In the genomic region with DNA sequence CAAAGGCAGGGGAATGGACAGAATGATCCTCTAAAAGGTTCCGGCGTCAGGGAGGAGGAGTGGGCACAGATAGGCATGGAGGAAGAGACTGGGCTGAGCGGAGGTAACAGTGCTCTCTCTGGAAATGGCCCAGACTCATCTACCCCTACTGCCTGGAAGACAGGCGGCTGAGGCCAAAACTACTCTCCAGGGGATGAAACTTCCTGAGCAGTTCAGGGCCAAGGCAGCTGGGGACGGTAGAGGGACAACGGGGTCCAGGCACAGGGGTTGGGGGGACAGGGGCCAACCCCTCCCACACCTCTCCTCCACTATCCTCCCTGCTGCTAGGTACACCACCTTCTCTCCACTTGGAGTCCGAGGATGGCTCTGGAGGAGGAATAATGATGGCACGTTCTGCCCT, we compare ENCODE assay signal across 21 cellular contexts.
DNase-seq lines count a peak whose midpoint lies in the region; ATAC-seq, FAIRE-seq and TF ChIP-seq lines count a peak whose summit lies in the region.
"Had no signal": no experiment of that assay in that cellular context is flagged by ENCODE, and none has a peak within 500 bp of the region (broad histone marks: within the 10 kb centered on the region; RNA-seq: fewer than 3 reads in every experiment).

No MANE protein-coding gene starts in this region.

- no peak overlapping the region for H2BK5ac ChIP-seq in mesendoderm (ENCODE audit: low read length)

- no peak overlapping the region for H3K9ac ChIP-seq in mammary epithelial cell (ENCODE audit: insufficient read depth, low read length)
- no peak overlapping the region for H3K9ac ChIP-seq in HepG2 (ENCODE audit: insufficient read depth, low read depth, low read length)
- H3K9ac ChIP-seq in smooth muscle cell (ENCODE audit: low read depth) = no peak overlapping the region
- H3K9ac ChIP-seq in mesendoderm (ENCODE audit: low read length) = no peak overlapping the region

- H3K4me3 ChIP-seq in breast epithelium (no peak overlapping the region), mammary epithelial cell (replicated peaks in 1 of 3; ENCODE audit: insufficient read depth in 1 of 3, low read depth in 2 of 3, low read length in 3 of 3) (no peak overlapping the region), HepG2 (replicated peaks in 1 of 3; ENCODE audit: insufficient read depth in 1 of 3, low read depth in 2 of 3, low read length in 3 of 3) (no peak overlapping the region), smooth muscle cell (no peak overlapping the region), uterus (no peak overlapping the region), mesendoderm (ENCODE audit: low read length) (no peak overlapping the region)
- H3K4me3 ChIP-seq: PC-9 had no signal

- H3K56ac ChIP-seq in mesendoderm (ENCODE audit: low read length) = no peak overlapping the region

- peaks cover 33 to 59% of the 10 kb centered on the region in 2 donors for H3K4me1 ChIP-seq in breast epithelium
- H3K4me1 ChIP-seq in mammary epithelial cell (ENCODE audit: insufficient read depth, low read length) = no peaks in the 10 kb centered on the region
- H3K4me1 ChIP-seq in HepG2 (ENCODE audit: insufficient read depth, low read length) = peaks cover 84% of the 10 kb centered on the region
- no peaks in the 10 kb centered on the region for H3K4me1 ChIP-seq in smooth muscle cell (ENCODE audit: low read depth)
- peaks cover 46 to 73% of the 10 kb centered on the region in 2 donors for H3K4me1 ChIP-seq in uterus
- peaks cover 8% of the 10 kb centered on the region for H3K4me1 ChIP-seq in mesendoderm (ENCODE audit: control insufficient read depth, low read depth, low read length)

- no peaks in the 10 kb centered on the region for H3K79me1 ChIP-seq in mesendoderm (ENCODE audit: low read length)

- no peak overlapping the region for H2BK15ac ChIP-seq in mesendoderm (replicated peaks; ENCODE audit: low read depth)

- 84% methylated on average over 8 of the region's 8 CpGs for WGBS in mammary epithelial cell (ENCODE audit: low coverage, missing lambda C conversion rate)
- WGBS in HepG2 (ENCODE audit: low lambda C conversion rate) = 88% methylated on average over 8 of the region's 8 CpGs
- WGBS in smooth muscle cell (ENCODE audit: low lambda C conversion rate) = 88% methylated on average over 8 of the region's 8 CpGs
- no CpG with 5 or more reads among the region's 8 CpGs for WGBS in mesendoderm (ENCODE audit: extremely low coverage, insufficient coverage, low lambda C conversion rate)

- TF ChIP-seq POLR2A in breast epithelium (IDR thresholded peaks at IDR 0.05) (no peak), HepG2 (IDR thresholded peaks at IDR 0.05; ENCODE audit: insufficient read depth in 1 of 2, low read depth in 2 of 2, low read length in 2 of 2) (no peak), uterus (IDR thresholded peaks at IDR 0.05) (no peak)

- no peak overlapping the region for H3K18ac ChIP-seq in mesendoderm (ENCODE audit: low read length)

- no TSS peak for BruUV-seq in mammary epithelial cell (replicated peaks; lab: Mats Ljungman, UMichigan)
- BruUV-seq in HepG2 (replicated peaks; lab: Mats Ljungman, UMichigan) = no TSS peak

- H2AFZ ChIP-seq in mammary epithelial cell (ENCODE audit: low read depth, low read length) (no peak overlapping the region), HepG2 (ENCODE audit: low read length) (no peak overlapping the region), smooth muscle cell (ENCODE audit: low read depth) (no peak overlapping the region)
- H2AFZ ChIP-seq: PC-9 had no signal

- CTCF ChIA-PET in mammary epithelial cell (lab: Charles Lee; ENCODE audit: low non-redundant PET) = no interaction called here
- CTCF ChIA-PET in HepG2 (lab: Yijun Ruan, JAX; ENCODE audit: low intra/inter-chr PET ratio, low total read pairs) = interaction anchor here (1.5 kb wide), 1 partner anchor 19 kb away, joined by 5 read pairs; no protein-coding TSS in a partner anchor

- intact Hi-C loops in breast epithelium (cut with DNase I; ENCODE audit: low total_unique reads) (no loop called here), mammary epithelial cell (cut with micrococcal nuclease) (no loop called here), HepG2 (cut with micrococcal nuclease; ENCODE audit: unreplicated experiment) (no loop called here), uterus (cut with DNase I; ENCODE audit: low total_unique reads) (no loop called here)

- no peak for TF ChIP-seq RAD21 in HepG2 (CRISPR knock-in tag; IDR thresholded peaks at IDR 0.05)

- H3F3A ChIP-seq in smooth muscle cell (ENCODE audit: low read depth) = peaks cover 6% of the 10 kb centered on the region

- POLR2A ChIA-PET in HepG2 (lab: Yijun Ruan, JAX) = no interaction called here

- no peaks in the 10 kb centered on the region for H3K79me2 ChIP-seq in mammary epithelial cell (ENCODE audit: insufficient read depth, low read length)
- no peaks in the 10 kb centered on the region for H3K79me2 ChIP-seq in HepG2 (ENCODE audit: insufficient read depth, low read length)
- peaks cover 88% of the 10 kb centered on the region for H3K79me2 ChIP-seq in smooth muscle cell (ENCODE audit: low read depth)
- H3K79me2 ChIP-seq in mesendoderm (ENCODE audit: control insufficient read depth, insufficient read depth, low read length) = no peaks in the 10 kb centered on the region

- TF ChIP-seq CTCF in breast epithelium (IDR thresholded peaks at IDR 0.05) (no peak), mammary epithelial cell (conservative IDR thresholded peaks at IDR 0.05 in 1 of 2, IDR thresholded peaks at IDR 0.05 in 1 of 2; ENCODE audit: extremely low read depth in 1 of 2, insufficient read depth in 1 of 2, low read depth in 1 of 2, low read length in 2 of 2) (no peak), HepG2 (CRISPR knock-in tag; IDR thresholded peaks at IDR 0.05) (no peak), smooth muscle cell (IDR thresholded peaks at IDR 0.05; ENCODE audit: borderline replicate concordance, insufficient read depth, poor library complexity, severe bottlenecking) (no peak), uterus (IDR thresholded peaks at IDR 0.05) (no peak)

- H3K4me2 ChIP-seq in mammary epithelial cell (ENCODE audit: insufficient read depth, low read depth, low read length) (no peak overlapping the region), HepG2 (ENCODE audit: low read depth, low read length) (no peak overlapping the region), smooth muscle cell (no peak overlapping the region), mesendoderm (ENCODE audit: low read length) (no peak overlapping the region)
- H3K4me2 ChIP-seq: PC-9 had no signal

- DNase-seq in breast epithelium (ENCODE audit: low spot score in 2 of 2) (no peak), mammary epithelial cell (no peak), HepG2 (ENCODE audit: low spot score) (no peak), smooth muscle cell (lab: John Stamatoyannopoulos, UW; ENCODE audit: unreplicated experiment) (no peak), uterus (peak in 1 of 2 donors; percentile 23), mesendoderm (no peak)
- DNase-seq: activated CD4-positive, alpha-beta T cell treated with anti-CD3 and anti-CD28 coated beads for 36 hours; AML-193; COR-L47; erythroblast; Kasumi-1; NCI-H1092 treated with DMSO at 0.1 percent for 48 hours; NCI-H2029 treated with DMSO at 0.1 percent for 48 hours; NCI-H446; PC-9; T-helper 1 cell had no signal

- TF ChIP-seq EP300 in HepG2 (IDR thresholded peaks at IDR 0.05; ENCODE audit: low read depth in 2 of 2, low read length in 2 of 2) (no peak), HepG2 (CRISPR knock-in tag; IDR thresholded peaks at IDR 0.05; ENCODE audit: borderline replicate concordance) (no peak)

- H4K5ac ChIP-seq in mesendoderm (ENCODE audit: low read length) = no peak overlapping the region

- no peak for FAIRE-seq in HepG2 (lab: Jason Lieb, UNC)
- FAIRE-seq: H1 had no signal

- in situ Hi-C loops in mammary epithelial cell (cut with MboI; ENCODE audit: low sequenced_read_pairs in 2 of 2) = no loop called here
- in situ Hi-C loops in HepG2 (cut with HindIII; ENCODE audit: extremely low pct_ligation_motif_present, low pct_unique_long_range_greater_than_20kb) = no loop called here

- H3K36me3 ChIP-seq in breast epithelium (no peaks in the 10 kb centered on the region), mammary epithelial cell (ENCODE audit: insufficient read depth, low read length) (no peaks in the 10 kb centered on the region), HepG2 (replicated peaks in 1 of 2; ENCODE audit: control insufficient read depth in 1 of 2, insufficient read depth in 2 of 2, low read length in 2 of 2) (no peaks in the 10 kb centered on the region; a peak in 1 of 5 replicates), smooth muscle cell (ENCODE audit: low read depth) (no peaks in the 10 kb centered on the region), uterus (no peaks in the 10 kb centered on the region), mesendoderm (ENCODE audit: control insufficient read depth, insufficient read depth, low read length) (no peaks in the 10 kb centered on the region)

- ATAC-seq in HepG2 (no peak), GM18511 (IDR thresholded peaks at IDR 0.05; ENCODE audit: unreplicated experiment) (no peak), HG03432 (IDR thresholded peaks at IDR 0.05; ENCODE audit: unreplicated experiment) (no peak)
- ATAC-seq: activated CD4-positive, alpha-beta T cell treated with anti-CD3 and anti-CD28 coated beads for 36 hours; activated T-helper 17 cell treated with anti-CD3 and anti-CD28 coated beads, Interleukin-2, amount 50 U/mL, for 72 hours had no signal

- H3K4ac ChIP-seq in mesendoderm (ENCODE audit: low read depth, low read length) = no peak overlapping the region

- no peak overlapping the region for H2AK5ac ChIP-seq in mesendoderm (ENCODE audit: low read length)

- no peaks in the 10 kb centered on the region for H3K9me3 ChIP-seq in breast epithelium
- no peaks in the 10 kb centered on the region for H3K9me3 ChIP-seq in mammary epithelial cell (replicated peaks; ENCODE audit: insufficient read depth, low read length)
- no peaks in the 10 kb centered on the region for H3K9me3 ChIP-seq in HepG2 (ENCODE audit: low read length)
- H3K9me3 ChIP-seq in smooth muscle cell (replicated peaks; ENCODE audit: low read depth) = no peaks in the 10 kb centered on the region
- H3K9me3 ChIP-seq in uterus = no peaks in the 10 kb centered on the region

- H4K20me1 ChIP-seq in mammary epithelial cell (ENCODE audit: insufficient read depth, low read length) (no peaks in the 10 kb centered on the region), HepG2 (ENCODE audit: insufficient read depth, low read length) (no peaks in the 10 kb centered on the region), smooth muscle cell (ENCODE audit: low read depth) (peaks cover 96% of the 10 kb centered on the region)

- no peak overlapping the region for H2BK120ac ChIP-seq in mesendoderm (ENCODE audit: low read depth, low read length)

- dilution Hi-C loops in mammary epithelial cell (cut with HindIII; ENCODE audit: low sequenced_read_pairs) = no loop called here

- H3K27me3 ChIP-seq in breast epithelium (no peaks in the 10 kb centered on the region), mammary epithelial cell (ENCODE audit: insufficient read depth, low read length) (peaks cover 9% of the 10 kb centered on the region), HepG2 (ENCODE audit: control insufficient read depth in 1 of 2, insufficient read depth in 2 of 2, low read length in 2 of 2) (no peaks in the 10 kb centered on the region), smooth muscle cell (ENCODE audit: low read depth) (no peaks in the 10 kb centered on the region), uterus (no peaks in the 10 kb centered on the region), mesendoderm (ENCODE audit: insufficient read depth, low read length, poor library complexity) (no peaks in the 10 kb centered on the region)

- no peak overlapping the region for H3K23ac ChIP-seq in mesendoderm (ENCODE audit: low read length)

- H3K27ac ChIP-seq in breast epithelium (peak overlapping the region; percentile 90 to 92), mammary epithelial cell (ENCODE audit: insufficient read depth, low read depth, low read length) (no peak overlapping the region), HepG2 (ENCODE audit: extremely low read length, insufficient read depth, low read length) (no peak overlapping the region), smooth muscle cell (ENCODE audit: low read depth) (peak overlapping the region; percentile 86), uterus (peak overlapping the region; percentile 92 to 97), mesendoderm (ENCODE audit: low read depth, low read length) (no peak overlapping the region)
- H3K27ac ChIP-seq: 22Rv1, PC-9 had no signal

- no peak overlapping the region for H4K8ac ChIP-seq in mesendoderm (ENCODE audit: low read depth, low read length)

Comparison
In these comparisons a context has a peak if more than half of its experiments do, and no peak if none do; other contexts are left out.
1. H3K27ac ChIP-seq: peak in breast epithelium (2 of 2), smooth muscle cell (single experiment) and uterus (2 of 2); none in mammary epithelial cell (single experiment), HepG2 (single experiment) and mesendoderm (single experiment).